Comparison of ENCODE assay signal across 12 cellular contexts in the genomic region with DNA sequence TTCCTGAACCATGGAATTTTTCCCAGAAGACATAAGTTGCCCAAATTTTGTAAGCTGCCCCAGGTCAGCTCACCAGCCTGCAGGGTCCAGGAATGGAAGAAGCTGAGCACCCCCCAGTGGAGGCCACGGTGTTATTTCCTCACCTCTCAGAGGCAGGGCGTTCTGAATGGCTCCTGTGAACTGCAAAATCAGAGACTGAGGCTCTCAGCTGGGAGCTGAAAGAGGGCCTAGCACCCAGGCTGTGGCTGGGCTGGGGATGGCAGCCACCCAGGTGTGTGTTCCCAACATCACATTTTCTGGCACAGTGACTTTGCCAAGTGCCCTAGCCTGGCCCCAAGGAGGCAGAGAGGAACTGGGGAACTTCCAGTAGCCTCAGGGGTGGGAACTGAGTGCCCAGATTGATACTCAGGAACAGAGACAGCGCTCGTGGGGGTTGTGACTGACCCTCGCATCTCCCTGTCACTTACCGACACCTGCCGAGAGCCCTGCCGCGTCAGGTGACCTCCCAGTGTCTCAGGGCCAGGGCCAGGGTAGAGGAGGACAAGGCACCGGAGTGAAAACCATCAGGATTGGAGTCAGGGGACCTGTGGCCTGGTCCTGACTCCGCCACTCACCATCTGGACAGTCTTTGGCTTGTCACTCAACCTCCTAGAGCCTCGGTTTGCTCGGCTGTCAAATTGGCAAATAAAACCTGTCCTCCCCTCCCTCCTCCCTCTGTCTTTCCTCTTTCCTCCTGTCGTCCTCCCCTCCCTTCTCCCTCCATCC. TPM values are rescaled to one million over a fixed set of nuclear protein-coding genes. Genes with fewer than 3 reads are reported as not detected.
A peak's percentile ranks its signal among the peaks of the same experiment; 100 is the strongest.
DNase-seq lines count a peak whose midpoint lies in the region; ATAC-seq, FAIRE-seq and TF ChIP-seq lines count a peak whose summit lies in the region.
"Had no signal": no experiment of that assay in that cellular context is flagged by ENCODE, and none has a peak within 500 bp of the region (broad histone marks: within the 10 kb centered on the region; RNA-seq: fewer than 3 reads in every experiment).

No MANE protein-coding gene starts in this region.

- no peaks in the 10 kb centered on the region for H3K9me3 ChIP-seq in A549
- no peaks in the 10 kb centered on the region for H3K9me3 ChIP-seq in heart left ventricle
- no peaks in the 10 kb centered on the region for H3K9me3 ChIP-seq in testis
- H3K9me3 ChIP-seq: SJCRH30 had no signal

- TF ChIP-seq EP300 in A549 (IDR thresholded peaks at IDR 0.05): no peak

- H3K4me1 ChIP-seq in A549 (peaks cover 14% of the 10 kb centered on the region), heart left ventricle (peaks cover 0 to 34% (median 6%) of the 10 kb centered on the region in 12 donors), testis (no peaks in the 10 kb centered on the region)
- H3K4me1 ChIP-seq: SJCRH30 had no signal

- CTCF ChIA-PET in A549 (lab: Yijun Ruan, JAX): interaction anchor here (0.7 to 3.2 kb wide), 10 partner anchors 15 to 300 kb away, joined by 3 to 20 read pairs (median 4); no protein-coding TSS in a partner anchor

- intact Hi-C loops in heart left ventricle (cut with DNase I): loop anchor here in 2 of 10 donors (10.0 kb wide), 1 partner anchor 251 kb away; no protein-coding TSS in a partner anchor
- intact Hi-C loops in testis (cut with DNase I; ENCODE audit: low total_unique reads): no loop called here
- intact Hi-C loops in lower leg skin (cut with DNase I; ENCODE audit: low total_unique reads): no loop called here

- no peak for TF ChIP-seq POLR2A in A549 (IDR thresholded peaks at IDR 0.05; ENCODE audit: low read length)
- no peak for TF ChIP-seq POLR2A in heart left ventricle (IDR thresholded peaks at IDR 0.05)
- TF ChIP-seq POLR2A in testis (IDR thresholded peaks at IDR 0.05): no peak
- no peak for TF ChIP-seq POLR2A in lower leg skin (IDR thresholded peaks at IDR 0.05)

- DNase-seq in A549 (ENCODE audit: low read depth in 1 of 2, low spot score in 1 of 2) (peak; percentile 60 to 70), GM13976 (ENCODE audit: low spot score) (peak; percentile 60), SK-MEL-5 (ENCODE audit: low read depth, low spot score) (peak; percentile 66), heart left ventricle (peak in 3 of 5 donors; percentile 24 to 46 (median 38)), testis (no peak), NOMO-1 (lab: John Stamatoyannopoulos, UW; ENCODE audit: unreplicated experiment in 2 of 2) (no peak), NCI-H526 treated with DMSO at 0.1 percent for 48 hours (lab: John Stamatoyannopoulos, UW) (no peak), lower leg skin (ENCODE audit: low spot score in 2 of 2) (no peak)
- DNase-seq: DMS153, trophoblast cell had no signal

- peaks cover 0 to 24% (median 0%) of the 10 kb centered on the region in 9 donors for H3K27me3 ChIP-seq in heart left ventricle
- no peaks in the 10 kb centered on the region for H3K27me3 ChIP-seq in testis
- H3K27me3 ChIP-seq: SJCRH30 had no signal

- ATAC-seq in A549 (peak; percentile 54 to 84; a peak in 5 of 6 replicates), heart left ventricle (peak in 3 of 4 donors; percentile 27 to 41 (median 31))

- POLR2A ChIA-PET in A549 (lab: Yijun Ruan, JAX): no interaction called here

- no peak for FAIRE-seq in A549 (lab: Jason Lieb, UNC)

- 60% methylated on average over 14 of the region's 14 CpGs for WGBS in A549 (ENCODE audit: missing lambda C conversion rate)
- WGBS in heart left ventricle, 4 donors: 38 to 45% (median 43%) methylated on average over 7 to 14 of the region's 14 CpGs
- 76 to 83% methylated on average over 14 of the region's 14 CpGs for WGBS in testis, 2 donors
- WGBS in lower leg skin, 2 donors: 49 to 58% methylated on average over 14 of the region's 14 CpGs

- no peak overlapping the region for H3K4me2 ChIP-seq in A549

- H3K27ac ChIP-seq in A549: peak overlapping the region in 1 of 2 experiments; percentile 34; a peak in 3 of 6 replicates
- no peak overlapping the region for H3K27ac ChIP-seq in heart left ventricle
- no peak overlapping the region for H3K27ac ChIP-seq in testis
- H3K27ac ChIP-seq: epithelial cell of prostate, SJCRH30 had no signal

- TF ChIP-seq CTCF in A549 (IDR thresholded peaks at IDR 0.05) (peak; percentile 53), GM13976 (IDR thresholded peaks at IDR 0.05; ENCODE audit: borderline replicate concordance, control extremely low read depth, extremely low read depth, insufficient read depth, missing control alignments) (no peak), heart left ventricle (IDR thresholded peaks at IDR 0.05) (peak in 6 of 12 donors; percentile 6 to 27 (median 12)), testis (IDR thresholded peaks at IDR 0.05) (no peak), lower leg skin (IDR thresholded peaks at IDR 0.05) (no peak)

- no peaks in the 10 kb centered on the region for H3K36me3 ChIP-seq in heart left ventricle
- no peaks in the 10 kb centered on the region for H3K36me3 ChIP-seq in testis (ENCODE audit: low read depth, missing control alignments)
- H3K36me3 ChIP-seq: SJCRH30 had no signal

- peak; percentile 68 to 82 for TF ChIP-seq RAD21 in A549 (conservative IDR thresholded peaks at IDR 0.05 in 1 of 2, IDR thresholded peaks at IDR 0.05 in 1 of 2)

- H3K4me3 ChIP-seq in A549: no peak overlapping the region
- H3K4me3 ChIP-seq in heart left ventricle: no peak overlapping the region
- H3K4me3 ChIP-seq in testis: no peak overlapping the region
- no peak overlapping the region for H3K4me3 ChIP-seq in lower leg skin (ENCODE audit: low read depth, poor library complexity, severe bottlenecking)
- H3K4me3 ChIP-seq: SJCRH30 had no signal

- in situ Hi-C loops in GM13976 (cut with MboI; ENCODE audit: low sequenced_read_pairs, unreplicated experiment) (no loop called here), SK-MEL-5 (cut with HindIII; ENCODE audit: low pct_unique_long_range_greater_than_20kb, low sequenced_read_pairs) (no loop called here)

TF ChIP-seq in A549, 52 proteins besides CTCF, POLR2A, EP300 and RAD21:
- TF ChIP-seq GATA3 (IDR thresholded peaks at IDR 0.05; ENCODE audit: borderline replicate concordance): no peak
- peak in 1 of 2 experiments; percentile 44; a peak in 1 of 4 replicates for TF ChIP-seq CEBPB (IDR thresholded peaks at IDR 0.05)
- TF ChIP-seq SMC3 (IDR thresholded peaks at IDR 0.05): peak; percentile 53
TF ChIP-seq in A549: peak in this region for 2.

RNA-seq across cellular contexts. Expression of gene CACNG4, which starts 11.3 kb away (rescaled TPM):
- polyA plus RNA-seq in A549 (2011; rRNA removed) (6.2 and 6.9 TPM in 2 replicates), A549 (2017; fragmentation: RNase III; extraction: RNeasy Plus Mini Kit Qiagen cat#74134 plus additional on column Dnase treatment) (9.8 to 10.4 TPM (median 10.2 TPM) in 3 replicates), heart left ventricle (under 1 TPM in 1 of 2 donors, not detected in 1; 0.08 TPM), testis (ENCODE audit: insufficient read depth, low read depth, low replicate concordance) (0.46 TPM)
- polyA plus RNA-seq in A549 (2012; cell fraction: cytosol; rRNA removed): 12.9 and 18.2 TPM in 2 replicates
- polyA plus RNA-seq in A549 (2012; cell fraction: nucleus; rRNA removed): 13.3 and 13.6 TPM in 2 replicates
- polyA minus RNA-seq in A549 (2011; rRNA and poly(A)+ RNA removed): 4.2 and 5.7 TPM in 2 replicates
- not detected in 2 replicates for total RNA-seq in SK-MEL-5 (2014; rRNA removed; shearing (Covaris generic))
- polyA plus RNA-seq in SK-MEL-5 (2015; cell fraction: cytosol; rRNA removed): not detected in 2 replicates
- not detected in 2 replicates for polyA plus RNA-seq in SK-MEL-5 (2015; cell fraction: nucleus; rRNA removed)
- total RNA-seq in heart left ventricle (under 1 TPM in 2 of 9 donors, not detected in 7; 0.33 to 0.88 TPM), testis (under 1 TPM; 0.16 to 0.81 TPM), lower leg skin (under 1 TPM in 2 of 4 donors, not detected in 2; 0.42 to 0.91 TPM)

Comparison
In these comparisons a context has a peak if more than half of its experiments do, and no peak if none do; other contexts are left out.
1. DNase-seq: peak in A549 (2 of 2), GM13976 (single experiment), SK-MEL-5 (single experiment) and heart left ventricle (3 of 5); none in testis (single experiment), NOMO-1 (0 of 2), NCI-H526 treated with DMSO at 0.1 percent for 48 hours (single experiment) and lower leg skin (0 of 2).